ENCODE assay signal across 10 cellular contexts in genomic region chr4:81040175-81040659, GRCh38. TPM values are rescaled to one million over a fixed set of nuclear protein-coding genes. Genes with fewer than 3 reads are reported as not detected.
A peak's percentile ranks its signal among the peaks of the same experiment; 100 is the strongest.
DNase-seq lines count a peak whose midpoint lies in the region; ATAC-seq and TF ChIP-seq lines count a peak whose summit lies in the region.
"Had no signal": no experiment of that assay in that cellular context is flagged by ENCODE, and none has a peak within 500 bp of the region (broad histone marks: within the 10 kb centered on the region; RNA-seq: fewer than 3 reads in every experiment).

No MANE protein-coding gene starts in this region.

- H3K27me3 ChIP-seq in mesenchymal stem cell (ENCODE audit: control insufficient read depth in 1 of 2, insufficient read depth in 1 of 2, low read length in 2 of 2) = peaks cover 0 to 7% of the 10 kb centered on the region in 2 experiments

- H3K36me3 Mint-ChIP-seq in MCF 10A (ENCODE audit: insufficient read depth, unreplicated experiment) = no peaks in the 10 kb centered on the region
- H3K36me3 Mint-ChIP-seq: naive thymus-derived CD8-positive, alpha-beta T cell had no signal

- no peak overlapping the region for H3K18ac ChIP-seq in mesenchymal stem cell (ENCODE audit: low read depth in 1 of 2, low read length in 2 of 2)

- no peak overlapping the region for H4K8ac ChIP-seq in mesenchymal stem cell (ENCODE audit: low read length)

- H3K4me3 ChIP-seq in mesenchymal stem cell (ENCODE audit: insufficient read depth in 1 of 2, low read depth in 1 of 2, low read length in 2 of 2) = no peak overlapping the region

- H3K36me3 ChIP-seq in mesenchymal stem cell (ENCODE audit: control insufficient read depth in 1 of 2, insufficient read depth in 2 of 2, low read depth in 1 of 2, low read length in 2 of 2) = no peaks in the 10 kb centered on the region

- no peaks in the 10 kb centered on the region for H3K27me3 Mint-ChIP-seq in MCF 10A (ENCODE audit: insufficient read depth, unreplicated experiment)

- 37% methylated on average over 4 of the region's 4 CpGs for WGBS in mesenchymal stem cell

- intact Hi-C loops in MCF 10A (cut with micrococcal nuclease) = loop anchor here (1.0 to 10.0 kb wide), 6 partner anchors 48 to 678 kb away; no protein-coding TSS in a partner anchor

- POLR2A ChIA-PET in MCF 10A (lab: Yijun Ruan, JAX) = interaction anchor here (1.4 kb wide), 1 partner anchor 678 kb away, joined by 4 read pairs; no protein-coding TSS in a partner anchor

- no peak overlapping the region for H3K27ac ChIP-seq in mesenchymal stem cell (ENCODE audit: low read length, poor library complexity, severe bottlenecking)

- H2BK5ac ChIP-seq in mesenchymal stem cell (ENCODE audit: low read depth, low read length, poor library complexity, severe bottlenecking) = no peak overlapping the region

- no peak overlapping the region for H2BK12ac ChIP-seq in mesenchymal stem cell (ENCODE audit: low read length in 2 of 2)

- no peak overlapping the region for H4K91ac ChIP-seq in mesenchymal stem cell (ENCODE audit: low read length)

- H3K9ac ChIP-seq in mesenchymal stem cell (ENCODE audit: low read length) = no peak overlapping the region

- peak; percentile 30 for DNase-seq in Caki2 (ENCODE audit: low read depth)
- peak; percentile 17 to 37 for DNase-seq in NCI-H187 (lab: John Stamatoyannopoulos, UW)
- DNase-seq in MCF 10A (ENCODE audit: unreplicated experiment) = peak; percentile 60
- DNase-seq in mesenchymal stem cell = peak; percentile 26
- DNase-seq in activated gamma-delta T cell treated with Interleukin-2 at 50 U/mL for 16 hours = no peak

- H2BK15ac ChIP-seq in mesenchymal stem cell (ENCODE audit: low read depth, poor library complexity, severe bottlenecking) = no peak overlapping the region

- no peak overlapping the region for H3K23ac ChIP-seq in mesenchymal stem cell (ENCODE audit: low read length in 2 of 2)

- H2BK120ac ChIP-seq in mesenchymal stem cell (ENCODE audit: low read depth, low read length) = no peak overlapping the region

- no peak overlapping the region for H3K4me2 ChIP-seq in mesenchymal stem cell (ENCODE audit: low read length, poor library complexity, severe bottlenecking)

- no peaks in the 10 kb centered on the region for H3K9me3 ChIP-seq in mesenchymal stem cell (ENCODE audit: control insufficient read depth, low read length)

- H3K14ac ChIP-seq in mesenchymal stem cell (ENCODE audit: low read length in 2 of 2) = no peak overlapping the region

- H3K4ac ChIP-seq in mesenchymal stem cell (ENCODE audit: low read depth in 1 of 2, low read length in 2 of 2) = no peak overlapping the region

- H3K4me1 Mint-ChIP-seq in MCF 10A (ENCODE audit: insufficient read depth, unreplicated experiment) = peaks cover 27% of the 10 kb centered on the region

- H3K27ac Mint-ChIP-seq in MCF 10A (ENCODE audit: low read depth, unreplicated experiment) = no peak overlapping the region
- H3K27ac Mint-ChIP-seq: T-helper 1 cell treated with Interleukin-12 subunit alpha and Interleukin-12 subunit beta and Interleukin-4 antibody, amounts not matched to agents 30 μg/mL and 1 μg/mL, for 36 hours had no signal

- CTCF ChIA-PET in MCF 10A (lab: Yijun Ruan, JAX) = interaction anchor here (0.6 to 11.8 kb wide), 44 partner anchors 10 to 1464 kb away, joined by 3 to 189 read pairs (median 5); partner anchors contain the start of gene BMP3

- TF ChIP-seq CTCF in MCF 10A (IDR thresholded peaks at IDR 0.05; ENCODE audit: unreplicated experiment) = peak; percentile 82

- BruUV-seq in MCF 10A (replicated peaks; lab: Mats Ljungman, UMichigan) = no TSS peak

- peaks cover 4% of the 10 kb centered on the region for H3K4me1 ChIP-seq in mesenchymal stem cell (ENCODE audit: control insufficient read depth, insufficient read depth, low read depth, low read length)

- peak; percentile 56 for ATAC-seq in GM18909 (IDR thresholded peaks at IDR 0.05; ENCODE audit: poor library complexity, unreplicated experiment)
- no peak for ATAC-seq in GM21576 (IDR thresholded peaks at IDR 0.05; ENCODE audit: unreplicated experiment)
- no peak for ATAC-seq in GM21515 (IDR thresholded peaks at IDR 0.05; ENCODE audit: unreplicated experiment)

- H2AK5ac ChIP-seq in mesenchymal stem cell (ENCODE audit: low read length, severe bottlenecking) = no peak overlapping the region

- H3K4me3 Mint-ChIP-seq in MCF 10A (ENCODE audit: unreplicated experiment) = no peak overlapping the region
- H3K4me3 Mint-ChIP-seq: naive thymus-derived CD8-positive, alpha-beta T cell; T-helper 1 cell treated with Interleukin-12 subunit alpha and Interleukin-12 subunit beta and Interleukin-4 antibody, amounts not matched to agents 30 μg/mL and 1 μg/mL, for 36 hours had no signal

- no peak overlapping the region for H2AFZ ChIP-seq in mesenchymal stem cell (ENCODE audit: low read depth, low read length)

- no peaks in the 10 kb centered on the region for H3K9me3 Mint-ChIP-seq in MCF 10A (ENCODE audit: unreplicated experiment)
- H3K9me3 Mint-ChIP-seq: naive thymus-derived CD8-positive, alpha-beta T cell; T-helper 1 cell treated with Interleukin-12 subunit alpha and Interleukin-12 subunit beta and Interleukin-4 antibody, amounts not matched to agents 30 μg/mL and 1 μg/mL, for 36 hours had no signal

- in situ Hi-C loops in Caki2 (cut with HindIII; ENCODE audit: low pct_unique_long_range_greater_than_20kb, low sequenced_read_pairs) = no loop called here

- no peaks in the 10 kb centered on the region for H3K79me1 ChIP-seq in mesenchymal stem cell (replicated peaks; ENCODE audit: low read length, poor library complexity, severe bottlenecking)

RNA-seq across cellular contexts. Expression of gene BMP3, which starts 9.7 kb away (rescaled TPM):
- not detected in 2 replicates for total RNA-seq in Caki2 (2014; rRNA removed; shearing (Covaris generic); ENCODE audit: low replicate concordance)
- not detected in 2 replicates for total RNA-seq in MCF 10A (2022)
- not detected for polyA plus RNA-seq in mesenchymal stem cell (2013, experiment 1 of 2)
- not detected for polyA plus RNA-seq in mesenchymal stem cell (2013, experiment 2 of 2)
- total RNA-seq: naive thymus-derived CD8-positive, alpha-beta T cell had no signal
